In the genomic region with DNA sequence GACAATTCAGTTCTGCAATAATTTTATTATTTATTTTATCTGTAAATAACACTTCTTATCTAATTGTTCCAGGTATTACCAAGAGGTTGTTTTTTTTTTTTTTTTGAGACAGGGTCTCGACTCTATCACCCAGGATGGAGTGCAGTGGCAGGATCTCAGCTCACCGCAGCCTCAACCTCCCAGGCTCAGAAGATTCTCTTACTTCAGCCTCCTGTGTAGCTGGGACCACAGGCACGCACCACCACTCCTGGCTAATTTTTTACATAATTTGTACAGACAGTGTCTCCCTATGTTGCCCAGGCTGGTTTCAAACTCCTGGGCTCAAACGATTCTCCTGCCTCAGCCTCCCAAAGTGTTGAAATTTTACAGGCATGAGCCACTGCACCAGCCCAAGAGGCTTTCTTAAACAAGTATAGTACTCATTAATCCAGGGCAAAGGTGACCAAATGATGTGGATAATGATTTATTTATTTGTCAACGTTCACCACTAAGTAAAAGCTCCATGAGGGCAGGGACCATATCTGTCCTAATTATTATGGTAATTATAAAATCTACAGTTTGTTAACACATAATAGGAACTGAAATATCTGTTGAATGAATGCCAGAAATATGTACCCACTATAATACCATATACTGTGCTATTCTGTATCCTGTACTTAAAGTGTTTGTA, we compare ENCODE assay signal across 8 cellular contexts. TPM values are rescaled to one million over a fixed set of nuclear protein-coding genes. Genes with fewer than 3 reads are reported as not detected.
DNase-seq lines count a peak whose midpoint lies in the region; ATAC-seq and TF ChIP-seq lines count a peak whose summit lies in the region.

No MANE protein-coding gene starts in this region.

- TF ChIP-seq POLR2A in upper lobe of left lung (IDR thresholded peaks at IDR 0.05) (no peak), lower leg skin (IDR thresholded peaks at IDR 0.05) (no peak)

- WGBS in upper lobe of left lung, 2 donors = 63 to 80% methylated on average over 5 of the region's 5 CpGs
- WGBS in lower leg skin, 2 donors = 90 to 92% methylated on average over 5 of the region's 5 CpGs

- H3K4me1 ChIP-seq in upper lobe of left lung = peaks cover 0 to 12% (median 9%) of the 10 kb centered on the region in 4 donors

- H3K27me3 Mint-ChIP-seq in activated naive CD4-positive, alpha-beta T cell treated with anti-CD3 and anti-CD28 coated beads, Interleukin-2, amount 50 U/mL, for 24 hours = no peaks in the 10 kb centered on the region
- H3K27me3 Mint-ChIP-seq in activated CD8-positive, alpha-beta T cell treated with anti-CD3 and anti-CD28 coated beads for 36 hours = no peaks in the 10 kb centered on the region
- H3K27me3 Mint-ChIP-seq in memory B cell = no peaks in the 10 kb centered on the region

- no peak for ATAC-seq in activated CD8-positive, alpha-beta T cell treated with anti-CD3 and anti-CD28 coated beads for 36 hours
- ATAC-seq in memory B cell (ENCODE audit: low read depth) (no peak), upper lobe of left lung (ENCODE audit: low FRiP score in 2 of 2) (peak in 1 of 2 donors; percentile 25), HG02571 (IDR thresholded peaks at IDR 0.05; ENCODE audit: unreplicated experiment) (no peak)

- CTCF ChIA-PET in activated CD8-positive, alpha-beta T cell treated with anti-CD3 and anti-CD28 coated beads for 36 hours (lab: Charles Lee) = interaction anchor here (0.9 to 3.7 kb wide), 4 partner anchors 10 to 117 kb away, joined by 3 to 16 read pairs (median 3); no protein-coding TSS in a partner anchor

- TF ChIP-seq CTCF in activated CD8-positive, alpha-beta T cell treated with anti-CD3 and anti-CD28 coated beads for 36 hours (IDR thresholded peaks at IDR 0.05) = no peak
- TF ChIP-seq CTCF in upper lobe of left lung (IDR thresholded peaks at IDR 0.05) = no peak
- TF ChIP-seq CTCF in lower leg skin (IDR thresholded peaks at IDR 0.05) = no peak
- TF ChIP-seq CTCF in coronary artery (IDR thresholded peaks at IDR 0.05) = no peak

- peaks cover 34% of the 10 kb centered on the region for H3K36me3 Mint-ChIP-seq in activated naive CD4-positive, alpha-beta T cell treated with anti-CD3 and anti-CD28 coated beads, Interleukin-2, amount 50 U/mL, for 24 hours
- H3K36me3 Mint-ChIP-seq in activated CD8-positive, alpha-beta T cell treated with anti-CD3 and anti-CD28 coated beads for 36 hours (ENCODE audit: low read depth) = peaks cover 86% of the 10 kb centered on the region
- H3K36me3 Mint-ChIP-seq in memory B cell = peaks cover 24% of the 10 kb centered on the region

- POLR2A ChIA-PET in activated CD8-positive, alpha-beta T cell treated with anti-CD3 and anti-CD28 coated beads for 36 hours (lab: Charles Lee) = interaction anchor here (0.6 to 9.8 kb wide), 16 partner anchors 8 to 598 kb away, joined by 3 to 145 read pairs (median 4); a partner anchor contains a TSS

- intact Hi-C loops in activated CD8-positive, alpha-beta T cell treated with anti-CD3 and anti-CD28 coated beads for 36 hours (cut with micrococcal nuclease) = no loop called here
- intact Hi-C loops in lower leg skin (cut with DNase I; ENCODE audit: low total_unique reads) = no loop called here

- no peak for DNase-seq in activated naive CD4-positive, alpha-beta T cell (lab: John Stamatoyannopoulos, UW)
- DNase-seq in activated CD8-positive, alpha-beta T cell treated with anti-CD3 and anti-CD28 coated beads for 36 hours = peak; percentile 63
- DNase-seq in memory B cell (ENCODE audit: low spot score in 2 of 2) (no peak), upper lobe of left lung (no peak), lower leg skin (ENCODE audit: low spot score in 2 of 2) (no peak), coronary artery (ENCODE audit: low spot score) (no peak)

- no peaks in the 10 kb centered on the region for H3K9me3 Mint-ChIP-seq in activated naive CD4-positive, alpha-beta T cell treated with anti-CD3 and anti-CD28 coated beads, Interleukin-2, amount 50 U/mL, for 24 hours
- peaks cover under 1% of the 10 kb centered on the region for H3K9me3 Mint-ChIP-seq in activated CD8-positive, alpha-beta T cell treated with anti-CD3 and anti-CD28 coated beads for 36 hours
- H3K9me3 Mint-ChIP-seq in memory B cell = no peaks in the 10 kb centered on the region

- peaks cover 5 to 35% (median 12%) of the 10 kb centered on the region in 4 donors for H3K36me3 ChIP-seq in upper lobe of left lung

- no peaks in the 10 kb centered on the region for H3K9me3 ChIP-seq in upper lobe of left lung

- H3K4me3 Mint-ChIP-seq in activated naive CD4-positive, alpha-beta T cell treated with anti-CD3 and anti-CD28 coated beads, Interleukin-2, amount 50 U/mL, for 24 hours = peak overlapping the region; percentile 88
- peak overlapping the region; percentile 65 for H3K4me3 Mint-ChIP-seq in activated CD8-positive, alpha-beta T cell treated with anti-CD3 and anti-CD28 coated beads for 36 hours
- peak overlapping the region; percentile 59 for H3K4me3 Mint-ChIP-seq in memory B cell

- H3K27me3 ChIP-seq in upper lobe of left lung = no peaks in the 10 kb centered on the region

- H3K27ac Mint-ChIP-seq in activated naive CD4-positive, alpha-beta T cell treated with anti-CD3 and anti-CD28 coated beads, Interleukin-2, amount 50 U/mL, for 24 hours = peak overlapping the region; percentile 97
- H3K27ac Mint-ChIP-seq in activated CD8-positive, alpha-beta T cell treated with anti-CD3 and anti-CD28 coated beads for 36 hours = peak overlapping the region; percentile 91
- peak overlapping the region; percentile 91 for H3K27ac Mint-ChIP-seq in memory B cell

- H3K27ac ChIP-seq in upper lobe of left lung (peak overlapping the region; percentile 45 to 84 (median 64)), coronary artery (peak overlapping the region in 1 of 2 donors; percentile 41)

- TF ChIP-seq EP300 in upper lobe of left lung (IDR thresholded peaks at IDR 0.05) = no peak

- H3K4me3 ChIP-seq in upper lobe of left lung = no peak overlapping the region
- no peak overlapping the region for H3K4me3 ChIP-seq in lower leg skin (ENCODE audit: low read depth, poor library complexity, severe bottlenecking)
- H3K4me3 ChIP-seq in coronary artery = no peak overlapping the region

- peaks cover 80% of the 10 kb centered on the region for H3K4me1 Mint-ChIP-seq in activated naive CD4-positive, alpha-beta T cell treated with anti-CD3 and anti-CD28 coated beads, Interleukin-2, amount 50 U/mL, for 24 hours
- H3K4me1 Mint-ChIP-seq in activated CD8-positive, alpha-beta T cell treated with anti-CD3 and anti-CD28 coated beads for 36 hours (ENCODE audit: low read depth) = peaks cover 50% of the 10 kb centered on the region
- H3K4me1 Mint-ChIP-seq in memory B cell = peaks cover 24% of the 10 kb centered on the region

RNA-seq across cellular contexts. Expression of a gene that starts 12.0 kb away (rescaled TPM):
- total RNA-seq in activated CD8-positive, alpha-beta T cell treated with anti-CD3 and anti-CD28 coated beads for 36 hours = 100 to 1,000 TPM; 237 to 250 TPM
- total RNA-seq in upper lobe of left lung (100 to 1,000 TPM in 1 of 6 donors, 10 to 100 TPM in 5; 19.3 to 120 (median 53.4) TPM), lower leg skin (10 to 100 TPM; 25.4 to 42.0 (median 35.5) TPM)
